Comparison of ENCODE assay signal across 9 cellular contexts in genomic region chr18:55264108-55264507, GRCh38.
DNase-seq lines count a peak whose midpoint lies in the region; ATAC-seq and TF ChIP-seq lines count a peak whose summit lies in the region.
"Had no signal": no experiment of that assay in that cellular context is flagged by ENCODE, and none has a peak within 500 bp of the region (broad histone marks: within the 10 kb centered on the region; RNA-seq: fewer than 3 reads in every experiment).

No MANE protein-coding gene starts in this region.

- CTCF ChIA-PET in activated B cell treated with CpG ODN at 0.5 μM for 24 hours (lab: Charles Lee) = interaction anchor here (0.8 kb wide), 1 partner anchor 29 kb away, joined by 3 read pairs; no protein-coding TSS in a partner anchor
- CTCF ChIA-PET in GM10248 (lab: Yijun Ruan, JAX) = interaction anchor here (1.0 to 1.7 kb wide), 4 partner anchors 11 to 58 kb away, joined by 3 to 5 read pairs (median 5); no protein-coding TSS in a partner anchor

- H3K9me2 ChIP-seq in GM23248 (ENCODE audit: insufficient read depth) = no peaks in the 10 kb centered on the region

- H3K4me1 Mint-ChIP-seq in activated B cell treated with CpG ODN at 0.5 μM for 24 hours = peaks cover 58% of the 10 kb centered on the region

- no peaks in the 10 kb centered on the region for H3K27me3 Mint-ChIP-seq in activated B cell treated with CpG ODN at 0.5 μM for 24 hours

- no peaks in the 10 kb centered on the region for H3K9me3 Mint-ChIP-seq in activated B cell treated with CpG ODN at 0.5 μM for 24 hours

- H3K4me3 ChIP-seq in skeletal muscle tissue (ENCODE audit: low read length in 3 of 3) (no peak overlapping the region), GM23248 (no peak overlapping the region)

- ATAC-seq in activated B cell treated with CpG ODN at 0.5 μM for 24 hours (ENCODE audit: low read depth) = no peak
- peak; percentile 50 for ATAC-seq in left ventricle myocardium superior
- no peak for ATAC-seq in GM21717 (IDR thresholded peaks at IDR 0.05; ENCODE audit: unreplicated experiment)
- no peak for ATAC-seq in GM21515 (IDR thresholded peaks at IDR 0.05; ENCODE audit: unreplicated experiment)

- H3K36me3 ChIP-seq in skeletal muscle tissue (ENCODE audit: control insufficient read depth in 3 of 3, insufficient read depth in 3 of 3, low read length in 3 of 3) (peaks cover 13 to 36% (median 20%) of the 10 kb centered on the region in 3 donors), GM23248 (ENCODE audit: low read depth) (peaks cover 18% of the 10 kb centered on the region; the same call in 1 of the 2 replicates)

- H3K27ac ChIP-seq in skeletal muscle tissue (ENCODE audit: low read depth, low read length) = peak overlapping the region; percentile 54
- H3K27ac ChIP-seq in GM23248 = no peak overlapping the region

- peaks cover 82% of the 10 kb centered on the region for H3K36me3 Mint-ChIP-seq in activated B cell treated with CpG ODN at 0.5 μM for 24 hours (ENCODE audit: low read depth)

- H3K9me3 ChIP-seq in skeletal muscle tissue (ENCODE audit: control insufficient read depth in 3 of 3, low read length in 3 of 3) = no peaks in the 10 kb centered on the region
- no peaks in the 10 kb centered on the region for H3K9me3 ChIP-seq in GM23248 (ENCODE audit: low read depth)

- no peaks in the 10 kb centered on the region for H4K20me1 ChIP-seq in GM23248 (ENCODE audit: insufficient read depth)

- H3K27ac Mint-ChIP-seq in activated B cell treated with CpG ODN at 0.5 μM for 24 hours = peak overlapping the region; percentile 93

- TF ChIP-seq CTCF in activated B cell treated with CpG ODN at 0.5 μM for 24 hours (IDR thresholded peaks at IDR 0.05) (no peak), GM10248 (IDR thresholded peaks at IDR 0.05; ENCODE audit: control extremely low read depth, extremely low read depth, low read depth, missing control alignments) (no peak)

- H3K27me3 ChIP-seq in skeletal muscle tissue (ENCODE audit: control insufficient read depth in 3 of 3, insufficient read depth in 3 of 3, low read length in 3 of 3) (no peaks in the 10 kb centered on the region), GM23248 (replicated peaks; ENCODE audit: insufficient read depth) (no peaks in the 10 kb centered on the region)

- no peak overlapping the region for H2AFZ ChIP-seq in GM23248

- H3K79me2 ChIP-seq in GM23248 (ENCODE audit: insufficient read depth) = peaks cover 17% of the 10 kb centered on the region

- no peak overlapping the region for H3K4me2 ChIP-seq in GM23248 (ENCODE audit: unreplicated experiment)

- in situ Hi-C loops in GM23248 (cut with MboI) = no loop called here

- 85 to 88% methylated on average over 3 of the region's 3 CpGs for WGBS in GM23248 (ENCODE audit: low coverage in 1 of 2, low lambda C conversion rate in 2 of 2, missing lambda C conversion rate in 2 of 2), 2 experiments

- intact Hi-C loops in activated B cell treated with CpG ODN at 0.5 μM for 24 hours (cut with micrococcal nuclease) (loop anchor here (10.0 kb wide), 2 partner anchors 851 to 1039 kb away; partner anchors contain the start of gene MBD2), left ventricle myocardium superior (cut with micrococcal nuclease) (loop anchor here (10.0 kb wide), 1 partner anchor 61 kb away; no protein-coding TSS in a partner anchor)

- peaks cover 25% of the 10 kb centered on the region for H3F3A ChIP-seq in GM23248 (ENCODE audit: insufficient read depth)

- H3K4me3 Mint-ChIP-seq in activated B cell treated with CpG ODN at 0.5 μM for 24 hours = peak overlapping the region; percentile 28

- H3K4me1 ChIP-seq in skeletal muscle tissue (ENCODE audit: control insufficient read depth in 3 of 3, insufficient read depth in 3 of 3, low read length in 3 of 3) (peaks cover 0 to 10% (median 10%) of the 10 kb centered on the region in 3 donors), GM23248 (ENCODE audit: insufficient read depth) (peaks cover 25% of the 10 kb centered on the region)

- H3K9ac ChIP-seq in skeletal muscle tissue (ENCODE audit: low read depth in 1 of 3, low read length in 3 of 3) (peak overlapping the region in 2 of 3 donors; percentile 4 to 25), GM23248 (no peak overlapping the region)

- DNase-seq in LoVo (ENCODE audit: low spot score) (peak; percentile 32), activated B cell treated with CpG ODN at 0.5 μM for 24 hours (no peak), left ventricle myocardium superior (no peak), GM23248 (no peak), GM10248 (ENCODE audit: extremely low spot score) (no peak)
- DNase-seq: NCI-H446 treated with DMSO at 0.1 percent for 48 hours had no signal

- POLR2A ChIA-PET in activated B cell treated with CpG ODN at 0.5 μM for 24 hours (lab: Charles Lee) (interaction anchor here (0.7 to 1.0 kb wide), 3 partner anchors 19 to 58 kb away, joined by 3 to 8 read pairs (median 3); no protein-coding TSS in a partner anchor), GM10248 (lab: Yijun Ruan, JAX) (no interaction called here)
